In genomic region chr5:124655943-124656459, GRCh38 we compare ENCODE assay signal across 8 cellular contexts.
A peak's percentile ranks its signal among the peaks of the same experiment; 100 is the strongest.
DNase-seq lines count a peak whose midpoint lies in the region; FAIRE-seq and TF ChIP-seq lines count a peak whose summit lies in the region.

No MANE protein-coding gene starts in this region.

- intact Hi-C loops in activated T-helper 2 cell treated with anti-CD3 and anti-CD28 coated beads, Interferon-gamma antibody, Interleukin-2, Interleukin-4, amounts not matched to agents 10 μg/mL and 5 μg/mL and 100 μg/mL, durations not matched to agents 14 hours and 24 hours and 36 hours (cut with micrococcal nuclease): no loop called here

- H3K4me3 ChIP-seq in fibroblast of the aortic adventitia (ENCODE audit: low read depth, low read length) (no peak overlapping the region), skeletal muscle cell (ENCODE audit: low read depth, low read length) (peak overlapping the region; percentile 10)

- H3K27ac Mint-ChIP-seq in activated T-helper 2 cell treated with anti-CD3 and anti-CD28 coated beads, Interferon-gamma antibody, Interleukin-2, Interleukin-4, amounts not matched to agents 10 μg/mL and 5 μg/mL and 100 μg/mL, durations not matched to agents 14 hours and 24 hours and 36 hours: no peak overlapping the region

- no peak for TF ChIP-seq CTCF in fibroblast of the aortic adventitia (IDR thresholded peaks at IDR 0.05; ENCODE audit: insufficient read depth, low read length)

- H3K4me3 Mint-ChIP-seq in activated T-helper 2 cell treated with anti-CD3 and anti-CD28 coated beads, Interferon-gamma antibody, Interleukin-2, Interleukin-4, amounts not matched to agents 10 μg/mL and 5 μg/mL and 100 μg/mL, durations not matched to agents 14 hours and 24 hours and 36 hours (ENCODE audit: low read depth): no peak overlapping the region

- DNase-seq in DMS153 treated with DMSO at 0.1 percent for 48 hours (lab: John Stamatoyannopoulos, UW; ENCODE audit: unreplicated experiment) (peak; percentile 64), Kasumi-1 (lab: John Stamatoyannopoulos, UW) (peak; percentile 58 to 60), RCC 7860 (ENCODE audit: low spot score) (peak; percentile 98), fibroblast of the aortic adventitia (ENCODE audit: low read depth) (peak; percentile 83), skeletal muscle cell (ENCODE audit: low read depth) (peak; percentile 71), frontal cortex (ENCODE audit: low spot score in 2 of 2) (no peak), foreskin melanocyte (no peak)
- no peak for DNase-seq in activated T-helper 2 cell treated with anti-CD3 and anti-CD28 coated beads, Interferon-gamma antibody, Interleukin-2, Interleukin-4, amounts not matched to agents 10 μg/mL and 5 μg/mL and 100 μg/mL, durations not matched to agents 14 hours and 24 hours and 36 hours (ENCODE audit: low spot score)

- no peaks in the 10 kb centered on the region for H3K9me3 Mint-ChIP-seq in activated T-helper 2 cell treated with anti-CD3 and anti-CD28 coated beads, Interferon-gamma antibody, Interleukin-2, Interleukin-4, amounts not matched to agents 10 μg/mL and 5 μg/mL and 100 μg/mL, durations not matched to agents 14 hours and 24 hours and 36 hours

- FAIRE-seq in RCC 7860 (lab: Jason Lieb, UNC) (peak; percentile 98), frontal cortex (lab: Jason Lieb, UNC) (no peak)

- peaks cover 3% of the 10 kb centered on the region for H3K4me1 Mint-ChIP-seq in activated T-helper 2 cell treated with anti-CD3 and anti-CD28 coated beads, Interferon-gamma antibody, Interleukin-2, Interleukin-4, amounts not matched to agents 10 μg/mL and 5 μg/mL and 100 μg/mL, durations not matched to agents 14 hours and 24 hours and 36 hours (ENCODE audit: low read depth)

- H3K27me3 Mint-ChIP-seq in activated T-helper 2 cell treated with anti-CD3 and anti-CD28 coated beads, Interferon-gamma antibody, Interleukin-2, Interleukin-4, amounts not matched to agents 10 μg/mL and 5 μg/mL and 100 μg/mL, durations not matched to agents 14 hours and 24 hours and 36 hours (ENCODE audit: low read depth): peaks cover 22% of the 10 kb centered on the region

- no peaks in the 10 kb centered on the region for H3K36me3 Mint-ChIP-seq in activated T-helper 2 cell treated with anti-CD3 and anti-CD28 coated beads, Interferon-gamma antibody, Interleukin-2, Interleukin-4, amounts not matched to agents 10 μg/mL and 5 μg/mL and 100 μg/mL, durations not matched to agents 14 hours and 24 hours and 36 hours (ENCODE audit: low read depth)

Comparison
In these comparisons a context has a peak if more than half of its experiments do, and no peak if none do; other contexts are left out.
1. DNase-seq: peak in DMS153 treated with DMSO at 0.1 percent for 48 hours (single experiment), Kasumi-1 (2 of 2), RCC 7860 (single experiment), fibroblast of the aortic adventitia (single experiment) and skeletal muscle cell (single experiment); none in frontal cortex (0 of 2), activated T-helper 2 cell treated with anti-CD3 and anti-CD28 coated beads, Interferon-gamma antibody, Interleukin-2, Interleukin-4, amounts not matched to agents 10 μg/mL and 5 μg/mL and 100 μg/mL, durations not matched to agents 14 hours and 24 hours and 36 hours (single experiment) and foreskin melanocyte (single experiment).